8 cellular contexts compared by ENCODE assay signal in the genomic region with DNA sequence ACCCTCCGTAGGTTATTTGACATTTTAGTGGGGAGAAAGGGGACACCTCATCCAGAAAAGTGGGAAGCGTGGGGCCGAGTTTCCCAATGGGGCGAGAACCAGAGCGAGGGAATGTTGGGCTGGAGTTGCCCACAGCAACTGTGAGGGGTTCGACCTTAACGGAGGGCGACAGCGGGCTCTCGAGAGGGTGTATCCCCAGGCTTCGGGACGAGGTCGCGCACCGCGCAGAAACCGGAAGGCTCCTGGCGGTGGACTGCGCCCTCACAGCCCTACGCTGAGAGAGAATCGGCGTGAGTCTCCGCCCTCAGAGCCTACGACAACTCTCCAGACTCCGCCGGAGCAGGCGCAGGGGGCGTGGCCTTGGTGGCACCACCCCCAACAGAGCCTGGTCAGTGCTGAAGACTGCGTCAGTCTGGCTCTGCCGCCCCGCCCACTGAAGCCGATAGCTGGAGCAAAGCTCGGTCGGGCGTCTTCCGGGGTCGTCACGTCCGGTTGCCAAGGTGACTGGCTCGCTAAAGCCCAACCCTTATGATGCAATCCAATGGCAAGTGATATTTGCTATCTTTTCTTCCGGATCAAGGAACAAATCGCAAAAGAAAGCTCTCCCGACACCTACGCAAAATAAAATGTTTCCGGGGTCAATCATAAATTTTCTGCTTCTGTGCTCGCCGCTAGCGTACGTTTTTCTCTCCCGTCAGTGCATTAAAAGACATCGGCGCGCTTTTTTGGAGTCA. TPM values are rescaled to one million over a fixed set of nuclear protein-coding genes. Genes with fewer than 3 reads are reported as not detected.
DNase-seq lines count a peak whose midpoint lies in the region; ATAC-seq, FAIRE-seq and TF ChIP-seq lines count a peak whose summit lies in the region.

LRIF1 (minus strand) TSS at position 257 of the 734 bp plus-strand sequence; CDS start at position 23, 234 bp downstream.

- H3K4me3 ChIP-seq in prostate gland, result peak within 1 kb of the TSS; percentile 53 to 56
- H3K4me3 ChIP-seq in urinary bladder (ENCODE audit: low read depth, low read length), result peak within 1 kb of the TSS; percentile 49

- peaks cover 3% of the 10 kb centered on the region for H3K4me1 Mint-ChIP-seq in T-helper 17 cell

- FAIRE-seq in GM12892 (lab: Jason Lieb, UNC), result peak; percentile 100

- peaks cover 22% of the 10 kb centered on the region for H3K9me3 ChIP-seq in T-helper 17 cell (ENCODE audit: control insufficient read depth, low read length, poor library complexity, severe bottlenecking)
- no peaks in the 10 kb centered on the region for H3K9me3 ChIP-seq in prostate gland

- peak within 1 kb of the TSS; percentile 90 for H3K27ac Mint-ChIP-seq in T-helper 17 cell

- WGBS in prostate gland, result 2% methylated on average over 51 of the region's 53 CpGs
- WGBS in urinary bladder, result 1% methylated on average over 53 of the region's 53 CpGs

- no peaks in the 10 kb centered on the region for H3K27me3 ChIP-seq in prostate gland (replicated peaks; ENCODE audit: insufficient read depth)

- H3K4me1 ChIP-seq in prostate gland (replicated peaks) (no peaks in the 10 kb centered on the region), urinary bladder (ENCODE audit: insufficient read depth) (no peaks in the 10 kb centered on the region)

- H3K36me3 ChIP-seq in prostate gland (no peaks in the 10 kb centered on the region), urinary bladder (ENCODE audit: insufficient read depth) (no peaks in the 10 kb centered on the region)

- ATAC-seq in HG02852 (IDR thresholded peaks at IDR 0.05; ENCODE audit: unreplicated experiment), result peak; percentile 93
- peak; percentile 96 for ATAC-seq in T-helper 17 cell
- peak; percentile 100 for ATAC-seq in left ventricle myocardium superior

- peak within 1 kb of the TSS; percentile 89 to 92 for H3K27ac ChIP-seq in prostate gland
- H3K27ac ChIP-seq in urinary bladder (ENCODE audit: low read depth), result peak within 1 kb of the TSS; percentile 90

- intact Hi-C loops in left ventricle myocardium superior (cut with micrococcal nuclease), result no loop called here
- intact Hi-C loops in prostate gland (cut with DNase I), result no loop called here

- H3K36me3 Mint-ChIP-seq in T-helper 17 cell (ENCODE audit: low read depth), result no peaks in the 10 kb centered on the region

- H3K4me3 Mint-ChIP-seq in T-helper 17 cell, result peak within 1 kb of the TSS; percentile 71

- TF ChIP-seq POLR2A in GM12892 (IDR thresholded peaks at IDR 0.05; ENCODE audit: low read depth, low read length), result peak; percentile 98
- TF ChIP-seq POLR2A in prostate gland (IDR thresholded peaks at IDR 0.05), result peak; percentile 90

- no peaks in the 10 kb centered on the region for H3K27me3 Mint-ChIP-seq in T-helper 17 cell

- TF ChIP-seq CTCF in prostate gland (IDR thresholded peaks at IDR 0.05), result peak in 3 of 4 experiments; percentile 17 to 71 (median 69)

- peak; percentile 74 for DNase-seq in GM12892 (ENCODE audit: insufficient read length)
- peak; percentile 99 for DNase-seq in NCI-H1694 (lab: John Stamatoyannopoulos, UW)
- peak; percentile 99 to 100 (median 99) for DNase-seq in T-helper 17 cell
- peak; percentile 58 to 99 (median 98) for DNase-seq in amygdala (lab: John Stamatoyannopoulos, UW)
- DNase-seq in left ventricle myocardium superior, result peak; percentile 100
- peak; percentile 98 for DNase-seq in prostate gland (ENCODE audit: low spot score)

RNA-seq across cellular contexts. Expression of gene LRIF1, which starts in this region (rescaled TPM):
- polyA plus RNA-seq in GM12892 (2012; ENCODE audit: missing spikeins), result 16.2 TPM
- 1 to 10 TPM; 4.5 to 7.4 TPM for total RNA-seq in T-helper 17 cell
- 18.0 TPM for total RNA-seq in left ventricle myocardium superior
- total RNA-seq in prostate gland, result 10 to 100 TPM; 12.8 to 38.3 TPM
- 10.6 TPM for total RNA-seq in urinary bladder
- 7.9 TPM for polyA plus RNA-seq in urinary bladder

Comparison
In these comparisons a context has a peak if more than half of its experiments do, and no peak if none do; other contexts are left out.
1. Peak in every context shown above with its lines: DNase-seq, ATAC-seq, H3K4me3 ChIP-seq and H3K27ac ChIP-seq.